17 cellular contexts compared by ENCODE assay signal in genomic region chr18:7856099-7856498, GRCh38.
DNase-seq lines count a peak whose midpoint lies in the region; ATAC-seq, FAIRE-seq and TF ChIP-seq lines count a peak whose summit lies in the region.
"Had no signal": no experiment of that assay in that cellular context is flagged by ENCODE, and none has a peak within 500 bp of the region (broad histone marks: within the 10 kb centered on the region; RNA-seq: fewer than 3 reads in every experiment).

No MANE protein-coding gene starts in this region.

- no peaks in the 10 kb centered on the region for H3F3A ChIP-seq in GM23248 (ENCODE audit: insufficient read depth)

- H3K9me3 ChIP-seq in A549 = no peaks in the 10 kb centered on the region
- no peaks in the 10 kb centered on the region for H3K9me3 ChIP-seq in GM23248 (ENCODE audit: low read depth)
- H3K9me3 ChIP-seq in keratinocyte (ENCODE audit: control insufficient read depth, low read depth, low read length) = no peaks in the 10 kb centered on the region
- H3K9me3 ChIP-seq: BE2C had no signal

- no peak for TF ChIP-seq EP300 in A549 (IDR thresholded peaks at IDR 0.05)

- no peak overlapping the region for H3K9ac ChIP-seq in GM23248
- peak overlapping the region; percentile 30 for H3K9ac ChIP-seq in keratinocyte (ENCODE audit: control insufficient read depth, extremely low read depth, insufficient read depth, low read length)

- H3K9me1 ChIP-seq in keratinocyte (ENCODE audit: control insufficient read depth, extremely low read depth, insufficient read depth, low read length) = no peaks in the 10 kb centered on the region

- POLR2A ChIA-PET in A549 (lab: Yijun Ruan, JAX) = no interaction called here

- TF ChIP-seq POLR2A in A549 (IDR thresholded peaks at IDR 0.05; ENCODE audit: low read length) = no peak

- DNase-seq in A549 (ENCODE audit: low read depth in 1 of 2, low spot score in 1 of 2) = no peak
- DNase-seq in GM23248 = peak; percentile 10
- DNase-seq in amniotic epithelial cell (ENCODE audit: low read depth) = peak; percentile 58
- DNase-seq in keratinocyte (ENCODE audit: low read depth, low spot score) = no peak
- DNase-seq in hippocampal formation (lab: John Stamatoyannopoulos, UW) = no peak
- no peak for DNase-seq in Kasumi-1 (lab: John Stamatoyannopoulos, UW)
- DNase-seq: BE2C; CD8-positive, alpha-beta memory T cell; H9; NCI-H1048; NCI-H146; NCI-H2081 treated with DMSO at 0.1 percent for 48 hours; NCI-H2227 treated with DMSO at 0.1 percent for 48 hours; NCI-H526; NK-92 treated with Interleukin-12 subunit alpha and Interleukin-12 subunit beta, amount 100 ng/mL, for 24 hours; OCI-M1 had no signal

- H3K9me2 ChIP-seq in GM23248 (ENCODE audit: insufficient read depth) = no peaks in the 10 kb centered on the region

- H3K36me3 ChIP-seq in GM23248 (ENCODE audit: low read depth) = no peaks in the 10 kb centered on the region
- H3K36me3 ChIP-seq in keratinocyte (ENCODE audit: control insufficient read depth in 2 of 2, extremely low read depth in 1 of 2, insufficient read depth in 2 of 2, low read length in 2 of 2) = no peaks in the 10 kb centered on the region
- H3K36me3 ChIP-seq: BE2C had no signal

- in situ Hi-C loops in GM23248 (cut with MboI) = no loop called here

- CTCF ChIA-PET in A549 (lab: Yijun Ruan, JAX) = interaction anchor here (1.5 kb wide), 1 partner anchor 66 kb away, joined by 4 read pairs; no protein-coding TSS in a partner anchor

- H2AFZ ChIP-seq in GM23248 = no peak overlapping the region
- no peak overlapping the region for H2AFZ ChIP-seq in keratinocyte (ENCODE audit: control insufficient read depth, low read length)

- dilution Hi-C loops in keratinocyte (cut with MboI; ENCODE audit: extremely low pct_ligation_motif_present, low sequenced_read_pairs) = no loop called here

- H3K4me3 ChIP-seq in A549 = no peak overlapping the region
- H3K4me3 ChIP-seq in GM23248 = no peak overlapping the region
- H3K4me3 ChIP-seq in keratinocyte (ENCODE audit: control insufficient read depth in 2 of 3, extremely low read depth in 1 of 3, insufficient read depth in 2 of 3, low read depth in 1 of 3, low read length in 3 of 3) = no peak overlapping the region

- H3K79me2 ChIP-seq in GM23248 (ENCODE audit: insufficient read depth) (0 out of 2 replicates have a peak, but pooled peaks cover 3% of the 10 kb centered on the region), keratinocyte (ENCODE audit: control insufficient read depth, insufficient read depth, low read length) (no peaks in the 10 kb centered on the region)

- TF ChIP-seq RAD21 in A549 (conservative IDR thresholded peaks at IDR 0.05 in 1 of 2, IDR thresholded peaks at IDR 0.05 in 1 of 2) = no peak

- H3K4me2 ChIP-seq in A549 (peak overlapping the region; percentile 54), GM23248 (ENCODE audit: unreplicated experiment) (no peak overlapping the region), keratinocyte (ENCODE audit: control insufficient read depth, extremely low read depth, insufficient read depth, low read depth, low read length) (peak overlapping the region; percentile 29)

- FAIRE-seq in A549 (lab: Jason Lieb, UNC) = no peak
- no peak for FAIRE-seq in keratinocyte (lab: Jason Lieb, UNC)

- H3K4me1 ChIP-seq in A549 (peaks cover 44% of the 10 kb centered on the region), GM23248 (ENCODE audit: insufficient read depth) (peaks cover 16% of the 10 kb centered on the region), keratinocyte (ENCODE audit: control insufficient read depth, extremely low read depth, insufficient read depth, low read length) (peaks cover 15% of the 10 kb centered on the region)
- H3K4me1 ChIP-seq: BE2C had no signal

- H4K20me1 ChIP-seq in GM23248 (ENCODE audit: insufficient read depth) (0 out of 2 replicates have a peak, but pooled peaks cover 3% of the 10 kb centered on the region), keratinocyte (ENCODE audit: control insufficient read depth, extremely low read depth, insufficient read depth, low read length) (no peaks in the 10 kb centered on the region)

- ATAC-seq in A549 = peak in 1 of 2 experiments; percentile 44; a peak in 3 of 6 replicates
- ATAC-seq in GM18519 (IDR thresholded peaks at IDR 0.05; ENCODE audit: low FRiP score, unreplicated experiment) = no peak

- TF ChIP-seq CTCF in A549 (IDR thresholded peaks at IDR 0.05) (no peak), keratinocyte (optimal IDR thresholded peaks at IDR 0.05 in 1 of 3, IDR thresholded peaks at IDR 0.05 in 1 of 3, conservative IDR thresholded peaks at IDR 0.05 in 1 of 3; ENCODE audit: extremely low read depth in 1 of 3, insufficient read depth in 2 of 3, low read length in 3 of 3) (no peak)

- WGBS in A549 (ENCODE audit: missing lambda C conversion rate) = 77% methylated on average over 3 of the region's 3 CpGs
- WGBS in GM23248 (ENCODE audit: low coverage in 1 of 2, low lambda C conversion rate in 2 of 2, missing lambda C conversion rate in 2 of 2), 2 experiments = 69 to 78% methylated on average over 3 of the region's 3 CpGs

- peak overlapping the region; percentile 58 to 76 for H3K27ac ChIP-seq in A549
- no peak overlapping the region for H3K27ac ChIP-seq in GM23248
- peak overlapping the region; percentile 62 for H3K27ac ChIP-seq in keratinocyte (ENCODE audit: control insufficient read depth, insufficient read depth, low read length)

- H3K27me3 ChIP-seq in GM23248 (replicated peaks; ENCODE audit: insufficient read depth) (no peaks in the 10 kb centered on the region), keratinocyte (ENCODE audit: control insufficient read depth, extremely low read depth, insufficient read depth, low read length) (no peaks in the 10 kb centered on the region)
- H3K27me3 ChIP-seq: BE2C had no signal

TF ChIP-seq in A549, 52 proteins besides CTCF, POLR2A, EP300 and RAD21:
- no peak for TF ChIP-seq FOSL2 (IDR thresholded peaks at IDR 0.05)
- TF ChIP-seq FOSL2 (CRISPR knock-in tag; IDR thresholded peaks at IDR 0.05) = peak; percentile 6; the same call in 1 of the 2 replicates
- no peak for TF ChIP-seq CBX2 (IDR thresholded peaks at IDR 0.05; ENCODE audit: borderline replicate concordance, low read depth)

Comparison
In these comparisons a context has a peak if more than half of its experiments do, and no peak if none do; other contexts are left out.
1. DNase-seq: peak in GM23248 (single experiment) and amniotic epithelial cell (single experiment); none in A549 (0 of 2), keratinocyte (single experiment), hippocampal formation (0 of 2) and Kasumi-1 (0 of 2).